ENCODE assay signal across 24 cellular contexts in genomic region chr17:34758747-34759146, GRCh38.
DNase-seq lines count a peak whose midpoint lies in the region; ATAC-seq and TF ChIP-seq lines count a peak whose summit lies in the region.
"Had no signal": no experiment of that assay in that cellular context is flagged by ENCODE, and none has a peak within 500 bp of the region (broad histone marks: within the 10 kb centered on the region; RNA-seq: fewer than 3 reads in every experiment).

No MANE protein-coding gene starts in this region.

- H3K4me1 ChIP-seq in neural progenitor cell = no peaks in the 10 kb centered on the region
- no peaks in the 10 kb centered on the region for H3K4me1 ChIP-seq in upper lobe of left lung

- H3K27ac ChIP-seq in neural progenitor cell (no peak overlapping the region), upper lobe of left lung (no peak overlapping the region)
- H3K27ac ChIP-seq: 22Rv1, C4-2B had no signal

- H3K36me3 ChIP-seq in neural progenitor cell (no peaks in the 10 kb centered on the region), upper lobe of left lung (no peaks in the 10 kb centered on the region)
- H3K36me3 ChIP-seq: MG63 had no signal

- ATAC-seq in GM19397 (IDR thresholded peaks at IDR 0.05; ENCODE audit: unreplicated experiment) = no peak
- ATAC-seq in upper lobe of left lung (ENCODE audit: low FRiP score in 2 of 2) = no peak
- ATAC-seq in GM21367 (IDR thresholded peaks at IDR 0.05; ENCODE audit: unreplicated experiment) = no peak
- ATAC-seq: GM23338 had no signal

- H3K4me3 ChIP-seq in neural progenitor cell (no peak overlapping the region), upper lobe of left lung (no peak overlapping the region)
- H3K4me3 ChIP-seq: GM23338, MG63 had no signal

- no peak for TF ChIP-seq EP300 in upper lobe of left lung (IDR thresholded peaks at IDR 0.05)

- WGBS in upper lobe of left lung, 2 donors = 28 to 29% methylated on average over 3 of the region's 3 CpGs

- peaks cover under 1% of the 10 kb centered on the region for H3F3A ChIP-seq in neural progenitor cell (ENCODE audit: low read depth)

- H3K9me3 ChIP-seq in neural progenitor cell (ENCODE audit: low read depth) (no peaks in the 10 kb centered on the region), upper lobe of left lung (no peaks in the 10 kb centered on the region)
- H3K9me3 ChIP-seq: MG63, SK-N-SH had no signal

- no peak overlapping the region for H3K9ac ChIP-seq in neural progenitor cell
- H3K9ac ChIP-seq: SK-N-SH had no signal

- no peaks in the 10 kb centered on the region for H4K20me1 ChIP-seq in neural progenitor cell (ENCODE audit: low read depth)

- H3K27me3 ChIP-seq in neural progenitor cell (no peaks in the 10 kb centered on the region), upper lobe of left lung (no peaks in the 10 kb centered on the region)
- H3K27me3 ChIP-seq: MG63 had no signal

- DNase-seq in NCI-H1092 treated with DMSO at 0.1 percent for 48 hours (lab: John Stamatoyannopoulos, UW) (peak; percentile 5), NCI-H1092 (lab: John Stamatoyannopoulos, UW) (no peak), DMS79 treated with DMSO at 0.1 percent for 48 hours (lab: John Stamatoyannopoulos, UW) (peak; percentile 46), RPMI7951 (ENCODE audit: low read depth) (peak; percentile 47), neural progenitor cell (ENCODE audit: low spot score) (no peak), upper lobe of left lung (no peak)
- DNase-seq: CD8-positive, alpha-beta memory T cell; DMS 273 treated with DMSO at 0.1 percent for 48 hours; DND-41; KBM-7; MG63; NCI-H1417 treated with DMSO at 0.1 percent for 48 hours; NCI-H1694 treated with DMSO at 0.1 percent for 48 hours; NCI-H2081; NCI-H524 treated with DMSO at 0.1 percent for 48 hours; SK-N-SH; SW 1271 had no signal

- TF ChIP-seq CTCF in neural progenitor cell (IDR thresholded peaks at IDR 0.05) (no peak), upper lobe of left lung (IDR thresholded peaks at IDR 0.05) (no peak)

- no peak for TF ChIP-seq POLR2A in upper lobe of left lung (IDR thresholded peaks at IDR 0.05)

- no peak overlapping the region for H3K4me3 Mint-ChIP-seq in neural progenitor cell
- H3K4me3 Mint-ChIP-seq: B cell, GM23338, H9 had no signal

- no peak overlapping the region for H3K4me2 ChIP-seq in neural progenitor cell
- H3K4me2 ChIP-seq: GM23338, SK-N-SH had no signal

- H3K9me3 Mint-ChIP-seq in neural progenitor cell = no peaks in the 10 kb centered on the region
- H3K9me3 Mint-ChIP-seq: CD8-positive, alpha-beta memory T cell; GM23338; H9 had no signal

- peak overlapping the region; percentile 31 for H3K27ac Mint-ChIP-seq in neural progenitor cell
- H3K27ac Mint-ChIP-seq: B cell; CD8-positive, alpha-beta memory T cell; GM23338; H9 had no signal

- no peaks in the 10 kb centered on the region for H3K79me2 ChIP-seq in neural progenitor cell (ENCODE audit: low read depth)

- no peak overlapping the region for H2AFZ ChIP-seq in neural progenitor cell (replicated peaks)
- H2AFZ ChIP-seq: GM23338 had no signal

- H3K4me1 Mint-ChIP-seq in neural progenitor cell = peaks cover 73% of the 10 kb centered on the region
- H3K4me1 Mint-ChIP-seq: B cell; CD8-positive, alpha-beta memory T cell had no signal

- H3K27me3 Mint-ChIP-seq in neural progenitor cell (ENCODE audit: insufficient read depth, low read depth) = peaks cover 17% of the 10 kb centered on the region

- no peaks in the 10 kb centered on the region for H3K36me3 Mint-ChIP-seq in neural progenitor cell

Comparison
In these comparisons a context has a peak if more than half of its experiments do, and no peak if none do; other contexts are left out.
1. DNase-seq: peak in NCI-H1092 treated with DMSO at 0.1 percent for 48 hours (single experiment), DMS79 treated with DMSO at 0.1 percent for 48 hours (single experiment) and RPMI7951 (single experiment); none in NCI-H1092 (single experiment), neural progenitor cell (single experiment) and upper lobe of left lung (0 of 2).